In genomic region chr12:56104109-56104814, GRCh38 we compare ENCODE assay signal across 8 cellular contexts. TPM values are rescaled to one million over a fixed set of nuclear protein-coding genes. Genes with fewer than 3 reads are reported as not detected.
DNase-seq lines count a peak whose midpoint lies in the region; ATAC-seq lines count a peak whose summit lies in the region.

PA2G4 (plus strand) TSS chr12:56104559; CDS start chr12:56104738, 179 bp downstream.

- peaks cover 42 to 59% of the 10 kb centered on the region in 2 donors for H3K4me1 Mint-ChIP-seq in effector memory CD8-positive, alpha-beta T cell (ENCODE audit: low read depth in 2 of 2)
- peaks cover 20% of the 10 kb centered on the region for H3K4me1 Mint-ChIP-seq in memory B cell

- H3K36me3 Mint-ChIP-seq in effector memory CD8-positive, alpha-beta T cell (ENCODE audit: insufficient read depth) = peaks cover 41% of the 10 kb centered on the region
- H3K36me3 Mint-ChIP-seq in memory B cell = peaks cover 3% of the 10 kb centered on the region

- DNase-seq in COLO668 (lab: John Stamatoyannopoulos, UW; ENCODE audit: unreplicated experiment) = peak; percentile 97
- DNase-seq in HT1080 (ENCODE audit: low read depth) = peak; percentile 100
- DNase-seq in NOMO-1 treated with DMSO at 0.1 percent for 48 hours (lab: John Stamatoyannopoulos, UW; ENCODE audit: unreplicated experiment) = peak; percentile 99
- peak; percentile 94 to 95 for DNase-seq in activated CD8-positive, alpha-beta memory T cell treated with anti-CD3 and anti-CD28 coated beads for 4 hours (ENCODE audit: low read depth in 2 of 2)
- peak; percentile 89 to 93 (median 91) for DNase-seq in effector memory CD8-positive, alpha-beta T cell
- peak; percentile 83 to 89 for DNase-seq in memory B cell (ENCODE audit: low spot score in 2 of 2)
- peak; percentile 95 for DNase-seq in stimulated activated CD8-positive, alpha-beta memory T cell treated with anti-CD3 and anti-CD28 coated beads, Interleukin-12 subunit alpha, Interleukin-12 subunit beta, amount 100 ng/mL, for 24 hours (ENCODE audit: extremely low read depth)

- H3K9me3 Mint-ChIP-seq in effector memory CD8-positive, alpha-beta T cell = no peaks in the 10 kb centered on the region
- H3K9me3 Mint-ChIP-seq in memory B cell = no peaks in the 10 kb centered on the region

- H3K27ac Mint-ChIP-seq in effector memory CD8-positive, alpha-beta T cell = peak within 1 kb of the TSS; percentile 93 to 94
- peak within 1 kb of the TSS; percentile 85 for H3K27ac Mint-ChIP-seq in memory B cell

- H3K27me3 Mint-ChIP-seq in effector memory CD8-positive, alpha-beta T cell = no peaks in the 10 kb centered on the region
- H3K27me3 Mint-ChIP-seq in memory B cell = no peaks in the 10 kb centered on the region

- ATAC-seq in GM21360 (IDR thresholded peaks at IDR 0.05; ENCODE audit: unreplicated experiment) = peak; percentile 93
- ATAC-seq in effector memory CD8-positive, alpha-beta T cell (replicated peaks) = peak; percentile 84
- ATAC-seq in memory B cell (ENCODE audit: low read depth) = peak; percentile 93

- peak within 1 kb of the TSS; percentile 95 to 96 for H3K4me3 Mint-ChIP-seq in effector memory CD8-positive, alpha-beta T cell
- peak within 1 kb of the TSS; percentile 92 for H3K4me3 Mint-ChIP-seq in memory B cell

RNA-seq across cellular contexts. Expression of gene PA2G4, which starts in this region (rescaled TPM):
- 526 and 607 TPM in 2 replicates for total RNA-seq in HT1080 (2014; rRNA removed; shearing (Covaris generic))
- polyA plus RNA-seq in HT1080 (2015; cell fraction: cytosol; rRNA removed) = 346 and 430 TPM in 2 replicates
- polyA plus RNA-seq in HT1080 (2015; cell fraction: nucleus; rRNA removed) = 500 and 579 TPM in 2 replicates

Comparison
In these comparisons a context has a peak if more than half of its experiments do, and no peak if none do; other contexts are left out.
1. Peak in every context shown above with its lines: DNase-seq and ATAC-seq.